20 cellular contexts compared by ENCODE assay signal in the genomic region with DNA sequence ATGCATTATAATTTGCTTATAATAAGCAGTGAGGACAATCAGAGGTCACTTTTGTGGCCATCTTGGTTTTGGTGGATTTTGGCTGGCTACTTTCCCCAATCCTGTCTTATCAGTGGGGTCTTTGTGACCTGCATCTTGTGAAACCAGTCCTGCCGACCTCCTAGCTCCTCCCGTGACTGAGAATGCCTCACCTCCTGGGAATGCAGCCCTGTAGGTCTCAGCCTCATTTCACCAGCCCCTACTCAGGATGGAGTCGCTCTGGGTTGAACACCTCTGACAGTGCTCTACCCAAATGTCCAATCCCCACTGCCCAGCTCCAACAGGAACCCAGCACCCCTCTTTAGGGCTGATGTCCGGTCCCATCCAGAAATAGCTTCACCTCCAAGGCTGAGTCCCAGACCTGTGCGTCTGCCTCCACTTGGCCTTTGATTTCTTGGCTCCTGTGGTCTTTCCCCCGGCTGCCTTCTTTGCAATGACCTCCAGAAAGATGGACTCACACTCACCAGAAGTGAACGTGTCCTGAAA.
"Had no signal": no experiment of that assay in that cellular context is flagged by ENCODE, and none has a peak within 500 bp of the region (broad histone marks: within the 10 kb centered on the region; RNA-seq: fewer than 3 reads in every experiment).

No MANE protein-coding gene starts in this region.

- H3K36me3 Mint-ChIP-seq: activated naive CD4-positive, alpha-beta T cell treated with anti-CD3 and anti-CD28 coated beads, Interleukin-2, amount 10 ng/mL, durations not matched to agents 7 days and 5 days had no signal

- H3K4me1 ChIP-seq: breast epithelium had no signal

- H3K4me1 Mint-ChIP-seq: activated naive CD4-positive, alpha-beta T cell treated with anti-CD3 and anti-CD28 coated beads, Interleukin-2, amount 10 ng/mL, durations not matched to agents 7 days and 5 days had no signal

- DNase-seq: activated CD4-positive, alpha-beta T cell treated with anti-CD3 and anti-CD28 coated beads for 4 hours; activated CD8-positive, alpha-beta memory T cell treated with anti-CD3 and anti-CD28 coated beads, Interleukin-2, amount 50 U/mL, for 4 hours; activated CD8-positive, alpha-beta T cell treated with anti-CD3 and anti-CD28 coated beads for 36 hours; activated gamma-delta T cell treated with Interleukin-2 at 50 U/mL for 16 hours; activated naive CD4-positive, alpha-beta T cell treated with anti-CD3 and anti-CD28 coated beads, Interleukin-2, amount 10 ng/mL, durations not matched to agents 7 days and 5 days; activated T-cell treated with anti-CD3 and anti-CD28 coated beads, Interleukin-2, amount 50 U/mL, for 72 hours; central memory CD4-positive, alpha-beta T cell; Karpas-422; MM.1S; NCI-H1105; NCI-H1436; NCI-H1694 treated with DMSO at 0.1 percent for 48 hours; NCI-H2081; NCI-H510A treated with DMSO at 0.1 percent for 48 hours; SHP77 treated with DMSO at 0.1 percent for 48 hours had no signal

- H3K36me3 ChIP-seq: breast epithelium had no signal

- H3K27ac ChIP-seq: breast epithelium, PC-9 had no signal

- H3K4me3 ChIP-seq: breast epithelium, PC-9 had no signal

- ATAC-seq: activated CD4-positive, CD25-positive, alpha-beta regulatory T cell treated with anti-CD3 and anti-CD28 coated beads, Interleukin-2, amount 50 U/mL, for 24 hours; activated CD8-positive, alpha-beta T cell treated with anti-CD3 and anti-CD28 coated beads for 36 hours; activated T-cell treated with anti-CD3 and anti-CD28 coated beads, Interleukin-2, amount 50 U/mL, for 72 hours had no signal

- H3K27ac Mint-ChIP-seq: activated CD8-positive, alpha-beta T cell treated with anti-CD3 and anti-CD28 coated beads for 36 hours; activated naive CD4-positive, alpha-beta T cell treated with anti-CD3 and anti-CD28 coated beads, Interleukin-2, amount 10 ng/mL, durations not matched to agents 7 days and 5 days; activated T-cell treated with anti-CD3 and anti-CD28 coated beads, Interleukin-2, amount 50 U/mL, for 72 hours; activated T-helper 2 cell treated with anti-CD3 and anti-CD28 coated beads, Interferon-gamma antibody, Interleukin-2, Interleukin-4, amounts not matched to agents 10 μg/mL and 5 μg/mL and 100 μg/mL, durations not matched to agents 14 hours and 24 hours and 36 hours; T-helper 1 cell treated with Interleukin-12 subunit alpha and Interleukin-12 subunit beta and Interleukin-4 antibody, amounts not matched to agents 30 μg/mL and 1 μg/mL, for 36 hours had no signal

- H2AFZ ChIP-seq: PC-9 had no signal

- H3K9me3 ChIP-seq: breast epithelium had no signal

- H3K27me3 ChIP-seq: breast epithelium had no signal

- H3K4me2 ChIP-seq: PC-9 had no signal

- H3K9me3 Mint-ChIP-seq: activated CD8-positive, alpha-beta T cell treated with anti-CD3 and anti-CD28 coated beads for 36 hours; activated naive CD4-positive, alpha-beta T cell treated with anti-CD3 and anti-CD28 coated beads, Interleukin-2, amount 10 ng/mL, durations not matched to agents 7 days and 5 days; activated T-cell treated with anti-CD3 and anti-CD28 coated beads, Interleukin-2, amount 50 U/mL, for 72 hours; activated T-helper 2 cell treated with anti-CD3 and anti-CD28 coated beads, Interferon-gamma antibody, Interleukin-2, Interleukin-4, amounts not matched to agents 10 μg/mL and 5 μg/mL and 100 μg/mL, durations not matched to agents 14 hours and 24 hours and 36 hours; T-helper 1 cell treated with Interleukin-12 subunit alpha and Interleukin-12 subunit beta and Interleukin-4 antibody, amounts not matched to agents 30 μg/mL and 1 μg/mL, for 36 hours had no signal

- H3K4me3 Mint-ChIP-seq: activated CD8-positive, alpha-beta T cell treated with anti-CD3 and anti-CD28 coated beads for 36 hours; activated naive CD4-positive, alpha-beta T cell treated with anti-CD3 and anti-CD28 coated beads, Interleukin-2, amount 10 ng/mL, durations not matched to agents 7 days and 5 days; activated T-cell treated with anti-CD3 and anti-CD28 coated beads, Interleukin-2, amount 50 U/mL, for 72 hours; T-helper 1 cell treated with Interleukin-12 subunit alpha and Interleukin-12 subunit beta and Interleukin-4 antibody, amounts not matched to agents 30 μg/mL and 1 μg/mL, for 36 hours had no signal
